Comparison of ENCODE assay signal across 17 cellular contexts in genomic region chr12:109685574-109686447, GRCh38. TPM values are rescaled to one million over a fixed set of nuclear protein-coding genes. Genes with fewer than 3 reads are reported as not detected.
DNase-seq lines count a peak whose midpoint lies in the region; ATAC-seq and TF ChIP-seq lines count a peak whose summit lies in the region.
"Had no signal": no experiment of that assay in that cellular context is flagged by ENCODE, and none has a peak within 500 bp of the region (broad histone marks: within the 10 kb centered on the region; RNA-seq: fewer than 3 reads in every experiment).

No MANE protein-coding gene starts in this region.

- H3K9me3 ChIP-seq in sigmoid colon: no peaks in the 10 kb centered on the region
- H3K9me3 ChIP-seq in CD8-positive, alpha-beta T cell (ENCODE audit: low read length): no peaks in the 10 kb centered on the region
- H3K9me3 ChIP-seq: BLaER1 treated with 17β-estradiol and CSF1 and Interleukin-3, amounts not matched to agents 10 nM and 100 nM had no signal

- H3K4me1 ChIP-seq in sigmoid colon: peaks cover 0 to 1% (median 0%) of the 10 kb centered on the region in 4 donors
- no peaks in the 10 kb centered on the region for H3K4me1 ChIP-seq in CD8-positive, alpha-beta T cell (ENCODE audit: insufficient read depth, low read length)
- H3K4me1 ChIP-seq: BLaER1 treated with 17β-estradiol and CSF1 and Interleukin-3, amounts not matched to agents 10 nM and 100 nM had no signal

- no peaks in the 10 kb centered on the region for H3K9me3 Mint-ChIP-seq in CD8-positive, alpha-beta T cell
- H3K9me3 Mint-ChIP-seq in activated CD4-positive, alpha-beta memory T cell treated with anti-CD3 and anti-CD28 coated beads for 36 hours: no peaks in the 10 kb centered on the region

- H3K27me3 Mint-ChIP-seq in CD8-positive, alpha-beta T cell (ENCODE audit: low read depth): peaks cover 5% of the 10 kb centered on the region
- peaks cover 4% of the 10 kb centered on the region for H3K27me3 Mint-ChIP-seq in activated CD4-positive, alpha-beta memory T cell treated with anti-CD3 and anti-CD28 coated beads for 36 hours

- TF ChIP-seq POLR2A in erythroblast (IDR thresholded peaks at IDR 0.05; ENCODE audit: low read length) (no peak), sigmoid colon (IDR thresholded peaks at IDR 0.05) (no peak)

- H3K4me3 ChIP-seq in sigmoid colon: no peak overlapping the region
- no peak overlapping the region for H3K4me3 ChIP-seq in CD8-positive, alpha-beta T cell (ENCODE audit: low read depth, low read length)
- H3K4me3 ChIP-seq: BLaER1 treated with 17β-estradiol and CSF1 and Interleukin-3, amounts not matched to agents 10 nM and 100 nM; SK-N-MC had no signal

- no peak for TF ChIP-seq CTCF in sigmoid colon (IDR thresholded peaks at IDR 0.05)
- no peak for TF ChIP-seq CTCF in CD8-positive, alpha-beta T cell (IDR thresholded peaks at IDR 0.05)

- no peaks in the 10 kb centered on the region for H3K4me1 Mint-ChIP-seq in CD8-positive, alpha-beta T cell (ENCODE audit: low read depth)
- H3K4me1 Mint-ChIP-seq in activated CD4-positive, alpha-beta memory T cell treated with anti-CD3 and anti-CD28 coated beads for 36 hours (ENCODE audit: low read depth): no peaks in the 10 kb centered on the region

- no peaks in the 10 kb centered on the region for H3K27me3 ChIP-seq in sigmoid colon
- H3K27me3 ChIP-seq in CD8-positive, alpha-beta T cell (ENCODE audit: insufficient read depth, low read length): no peaks in the 10 kb centered on the region
- H3K27me3 ChIP-seq: BLaER1 treated with 17β-estradiol and CSF1 and Interleukin-3, amounts not matched to agents 10 nM and 100 nM had no signal

- no peaks in the 10 kb centered on the region for H3K36me3 Mint-ChIP-seq in CD8-positive, alpha-beta T cell
- H3K36me3 Mint-ChIP-seq in activated CD4-positive, alpha-beta memory T cell treated with anti-CD3 and anti-CD28 coated beads for 36 hours: no peaks in the 10 kb centered on the region

- CTCF ChIA-PET in CD8-positive, alpha-beta T cell (lab: Charles Lee): interaction anchor here (0.6 kb wide), 1 partner anchor 282 kb away, joined by 3 read pairs; no protein-coding TSS in a partner anchor
- CTCF ChIA-PET in activated CD4-positive, alpha-beta memory T cell treated with anti-CD3 and anti-CD28 coated beads for 36 hours (lab: Charles Lee): no interaction called here

- DNase-seq in CMK (ENCODE audit: low read depth): peak; percentile 41
- DNase-seq in OCI-M1 (lab: John Stamatoyannopoulos, UW): peak; percentile 90
- DNase-seq in erythroblast (lab: John Stamatoyannopoulos, UW): peak; percentile 31 to 39
- DNase-seq in sigmoid colon: peak; percentile 3
- DNase-seq in GOT3 (lab: John Stamatoyannopoulos, UW): no peak
- no peak for DNase-seq in CD8-positive, alpha-beta T cell
- DNase-seq in activated CD4-positive, alpha-beta memory T cell treated with anti-CD3 and anti-CD28 coated beads for 36 hours: no peak
- DNase-seq: DND-41; HCEC 1CT; KBM-7; NCI-H1105; NCI-H2081; NCI-H748 treated with DMSO at 0.1 percent for 48 hours; NK-92 treated with Interleukin-12 subunit alpha and Interleukin-12 subunit beta, amount 100 ng/mL, for 24 hours; SHP77 had no signal

- intact Hi-C loops in sigmoid colon (cut with DNase I): no loop called here
- intact Hi-C loops in CD8-positive, alpha-beta T cell (cut with DNase I, micrococcal nuclease): no loop called here
- intact Hi-C loops in activated CD4-positive, alpha-beta memory T cell treated with anti-CD3 and anti-CD28 coated beads for 36 hours (cut with micrococcal nuclease): no loop called here

- H3K4me3 Mint-ChIP-seq in CD8-positive, alpha-beta T cell: no peak overlapping the region
- H3K4me3 Mint-ChIP-seq in activated CD4-positive, alpha-beta memory T cell treated with anti-CD3 and anti-CD28 coated beads for 36 hours: no peak overlapping the region

- TF ChIP-seq EP300 in sigmoid colon (IDR thresholded peaks at IDR 0.05): no peak

- H3K27ac ChIP-seq in sigmoid colon: no peak overlapping the region
- H3K27ac ChIP-seq in CD8-positive, alpha-beta T cell (ENCODE audit: low read depth, low read length): no peak overlapping the region
- H3K27ac ChIP-seq: BLaER1 treated with 17β-estradiol and CSF1 and Interleukin-3, amounts not matched to agents 10 nM and 100 nM; SK-N-MC had no signal

- 75 to 86% methylated on average over 10 of the region's 10 CpGs for WGBS in sigmoid colon, 2 donors

- H3K36me3 ChIP-seq in sigmoid colon: no peaks in the 10 kb centered on the region
- no peaks in the 10 kb centered on the region for H3K36me3 ChIP-seq in CD8-positive, alpha-beta T cell (ENCODE audit: insufficient read depth, low read length)
- H3K36me3 ChIP-seq: BLaER1 treated with 17β-estradiol and CSF1 and Interleukin-3, amounts not matched to agents 10 nM and 100 nM had no signal

- POLR2A ChIA-PET in CD8-positive, alpha-beta T cell (lab: Charles Lee): no interaction called here
- POLR2A ChIA-PET in activated CD4-positive, alpha-beta memory T cell treated with anti-CD3 and anti-CD28 coated beads for 36 hours (lab: Charles Lee): no interaction called here

- ATAC-seq in CD8-positive, alpha-beta T cell: no peak

- no peak overlapping the region for H3K27ac Mint-ChIP-seq in CD8-positive, alpha-beta T cell
- H3K27ac Mint-ChIP-seq in activated CD4-positive, alpha-beta memory T cell treated with anti-CD3 and anti-CD28 coated beads for 36 hours: no peak overlapping the region

RNA-seq across cellular contexts. Expression of gene FAM222A, which starts 27.8 kb away (rescaled TPM):
- 1 to 10 TPM; 1.1 to 3.3 (median 1.7) TPM for total RNA-seq in sigmoid colon
- polyA plus RNA-seq in sigmoid colon: 1 to 10 TPM; 1.2 to 2.2 (median 2.1) TPM
- total RNA-seq in CD8-positive, alpha-beta T cell: 1 to 10 TPM; 4.4 to 5.3 TPM
- under 1 TPM; 0.29 to 0.55 TPM for total RNA-seq in activated CD4-positive, alpha-beta memory T cell treated with anti-CD3 and anti-CD28 coated beads for 36 hours

Comparison
In these comparisons a context has a peak if more than half of its experiments do, and no peak if none do; other contexts are left out.
1. DNase-seq: peak in CMK (single experiment), OCI-M1 (single experiment), erythroblast (2 of 2) and sigmoid colon (single experiment); none in GOT3 (single experiment), CD8-positive, alpha-beta T cell (0 of 7) and activated CD4-positive, alpha-beta memory T cell treated with anti-CD3 and anti-CD28 coated beads for 36 hours (single experiment).